Comparison of ENCODE assay signal across 8 cellular contexts in the genomic region with DNA sequence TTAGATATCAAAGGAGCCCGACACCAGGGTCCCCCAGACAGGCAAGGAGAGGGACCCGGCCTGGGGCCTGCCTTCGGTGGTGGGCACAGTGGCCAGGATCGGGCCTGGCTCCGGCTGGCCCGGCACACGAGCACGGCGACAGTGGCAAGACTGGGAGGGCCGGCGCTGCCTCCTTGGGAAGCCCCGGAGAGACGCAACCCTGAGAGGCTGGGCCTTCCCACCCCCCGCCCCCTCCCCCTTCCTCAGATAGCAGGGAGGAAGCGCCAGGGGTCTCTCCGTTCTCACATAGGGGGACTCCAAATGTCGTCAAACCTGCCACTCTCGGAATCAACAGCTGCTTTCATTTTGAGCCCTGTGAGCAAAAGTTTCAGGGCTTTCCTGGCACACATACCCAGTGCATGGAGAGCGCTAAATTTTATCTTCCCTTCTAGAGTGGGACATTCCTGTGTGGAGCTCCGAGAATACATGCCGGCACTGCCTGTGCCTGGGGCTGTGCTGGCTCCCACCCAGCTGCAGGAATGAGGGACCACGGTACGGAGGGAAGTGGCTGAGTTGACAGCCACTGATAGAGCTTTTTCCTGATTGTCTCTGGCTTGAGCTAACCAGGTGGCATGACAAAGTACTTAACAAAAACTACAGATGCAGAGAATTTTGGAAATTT.
DNase-seq lines count a peak whose midpoint lies in the region; ATAC-seq and TF ChIP-seq lines count a peak whose summit lies in the region.

No MANE protein-coding gene starts in this region.

- peak; percentile 46 for DNase-seq in activated CD8-positive, alpha-beta memory T cell treated with anti-CD3 and anti-CD28 coated beads, Interleukin-2, amount 50 U/mL, for 4 hours
- DNase-seq in activated CD8-positive, alpha-beta memory T cell treated with anti-CD3 and anti-CD28 coated beads, Interleukin-2, amount 50 U/mL, for 48 hours: no peak
- DNase-seq in ecto neural progenitor cell (ENCODE audit: low spot score) (peak; percentile 72), memory B cell (ENCODE audit: low spot score in 2 of 2) (no peak), thoracic aorta (ENCODE audit: low spot score) (no peak), NAMALWA (ENCODE audit: low spot score) (no peak)

- no peaks in the 10 kb centered on the region for H3K79me2 ChIP-seq in SU-DHL-6 (ENCODE audit: insufficient read depth, low read length)

- H3K4me3 Mint-ChIP-seq in memory B cell: peak overlapping the region; percentile 87

- H2AFZ ChIP-seq in SU-DHL-6 (ENCODE audit: low read depth, low read length, severe bottlenecking): peak overlapping the region; percentile 94

- H3K4me3 ChIP-seq in SU-DHL-6 (ENCODE audit: insufficient read depth, low read length, poor library complexity, severe bottlenecking): peak overlapping the region; percentile 56
- peak overlapping the region; percentile 77 for H3K4me3 ChIP-seq in thoracic aorta

- H3K9ac ChIP-seq in SU-DHL-6 (ENCODE audit: low read length): peak overlapping the region; percentile 47

- H3K27ac ChIP-seq in SU-DHL-6 (ENCODE audit: low read depth, low read length) (no peak overlapping the region), thoracic aorta (peak overlapping the region; percentile 78 to 81)

- peak overlapping the region; percentile 85 for H3K4me2 ChIP-seq in SU-DHL-6 (ENCODE audit: low read depth, low read length, poor library complexity, severe bottlenecking)

- 0 out of 2 replicates have a peak, but pooled peaks cover 3% of the 10 kb centered on the region for H3F3A ChIP-seq in SU-DHL-6 (ENCODE audit: insufficient read depth)

- H3K27me3 Mint-ChIP-seq in memory B cell: peaks cover 2% of the 10 kb centered on the region

- H3K4me1 ChIP-seq in thoracic aorta (ENCODE audit: control insufficient read depth in 1 of 2, low read depth in 2 of 2): peaks cover 0 to 3% of the 10 kb centered on the region in 2 donors

- no peaks in the 10 kb centered on the region for H3K9me3 ChIP-seq in SU-DHL-6 (ENCODE audit: insufficient read depth, low read length)
- H3K9me3 ChIP-seq in thoracic aorta: no peaks in the 10 kb centered on the region

- H3K27me3 ChIP-seq in SU-DHL-6 (ENCODE audit: low read length) (no peaks in the 10 kb centered on the region), thoracic aorta (replicated peaks; ENCODE audit: insufficient read depth) (no peaks in the 10 kb centered on the region)

- H3K9me3 Mint-ChIP-seq in memory B cell: no peaks in the 10 kb centered on the region

- peak; percentile 41 for ATAC-seq in HG02798 (IDR thresholded peaks at IDR 0.05; ENCODE audit: poor library complexity, unreplicated experiment)
- ATAC-seq in memory B cell (ENCODE audit: low read depth): peak; percentile 60
- peak; percentile 42 for ATAC-seq in thoracic aorta (ENCODE audit: insufficient number of reproducible peaks, low FRiP score, low read depth)

- TF ChIP-seq CTCF in SU-DHL-6 (IDR thresholded peaks at IDR 0.05; ENCODE audit: insufficient read depth, low read length, poor library complexity, severe bottlenecking) (no peak), thoracic aorta (IDR thresholded peaks at IDR 0.05) (no peak)

- H3K36me3 ChIP-seq in SU-DHL-6 (ENCODE audit: low read length) (no peaks in the 10 kb centered on the region), thoracic aorta (no peaks in the 10 kb centered on the region)

- H3K4me1 Mint-ChIP-seq in memory B cell: peaks cover 13% of the 10 kb centered on the region

- H3K27ac Mint-ChIP-seq in memory B cell: peak overlapping the region; percentile 89

- H3K36me3 Mint-ChIP-seq in memory B cell: no peaks in the 10 kb centered on the region

- H4K20me1 ChIP-seq in SU-DHL-6 (ENCODE audit: low read depth, low read length): no peaks in the 10 kb centered on the region

- H3K9me2 ChIP-seq in SU-DHL-6 (replicated peaks; ENCODE audit: insufficient read depth, low read length): no peaks in the 10 kb centered on the region

Comparison
In these comparisons a context has a peak if more than half of its experiments do, and no peak if none do; other contexts are left out.
1. DNase-seq: peak in activated CD8-positive, alpha-beta memory T cell treated with anti-CD3 and anti-CD28 coated beads, Interleukin-2, amount 50 U/mL, for 4 hours (single experiment) and ecto neural progenitor cell (single experiment); none in activated CD8-positive, alpha-beta memory T cell treated with anti-CD3 and anti-CD28 coated beads, Interleukin-2, amount 50 U/mL, for 48 hours (single experiment), memory B cell (0 of 2), thoracic aorta (single experiment) and NAMALWA (single experiment).
2. Peak in every context shown above with its lines, with median percentiles within 50 percentile points of each other: ATAC-seq.